Comparison of ENCODE assay signal across 8 cellular contexts in genomic region chr22:42300286-42301071, GRCh38. TPM values are rescaled to one million over a fixed set of nuclear protein-coding genes. Genes with fewer than 3 reads are reported as not detected.
DNase-seq lines count a peak whose midpoint lies in the region; ATAC-seq and TF ChIP-seq lines count a peak whose summit lies in the region.

No MANE protein-coding gene starts in this region.

- peak overlapping the region; percentile 43 for H3K27ac Mint-ChIP-seq in activated T-helper 1 cell treated with anti-CD3 and anti-CD28 coated beads, Interleukin-12 subunit alpha, Interleukin-12 subunit beta, Interleukin-2, Interleukin-4 antibody, amounts not matched to agents 30 ng/mL and 10 ng/mL and 1 ng/mL, durations not matched to agents 14 hours and 24 hours and 36 hours

- H3K9me3 Mint-ChIP-seq in activated T-helper 1 cell treated with anti-CD3 and anti-CD28 coated beads, Interleukin-12 subunit alpha, Interleukin-12 subunit beta, Interleukin-2, Interleukin-4 antibody, amounts not matched to agents 30 ng/mL and 10 ng/mL and 1 ng/mL, durations not matched to agents 14 hours and 24 hours and 36 hours, result no peaks in the 10 kb centered on the region

- TF ChIP-seq CTCF in NB4 (IDR thresholded peaks at IDR 0.05; ENCODE audit: low read depth, low read length), result no peak
- TF ChIP-seq CTCF in sigmoid colon (IDR thresholded peaks at IDR 0.05), result no peak

- H3K4me1 ChIP-seq in mononuclear cell (ENCODE audit: insufficient read depth, low read length), result peaks cover 58% of the 10 kb centered on the region
- H3K4me1 ChIP-seq in sigmoid colon, result peaks cover 0 to 23% (median 20%) of the 10 kb centered on the region in 4 donors

- H3K4me3 ChIP-seq in NB4 (ENCODE audit: low read depth, low read length) (no peak overlapping the region), mononuclear cell (ENCODE audit: low read length) (peak overlapping the region; percentile 14), sigmoid colon (no peak overlapping the region)

- H3K4me1 Mint-ChIP-seq in activated T-helper 1 cell treated with anti-CD3 and anti-CD28 coated beads, Interleukin-12 subunit alpha, Interleukin-12 subunit beta, Interleukin-2, Interleukin-4 antibody, amounts not matched to agents 30 ng/mL and 10 ng/mL and 1 ng/mL, durations not matched to agents 14 hours and 24 hours and 36 hours (ENCODE audit: low read depth), result peaks cover 44% of the 10 kb centered on the region

- peak overlapping the region; percentile 68 for H3K4me3 Mint-ChIP-seq in activated T-helper 1 cell treated with anti-CD3 and anti-CD28 coated beads, Interleukin-12 subunit alpha, Interleukin-12 subunit beta, Interleukin-2, Interleukin-4 antibody, amounts not matched to agents 30 ng/mL and 10 ng/mL and 1 ng/mL, durations not matched to agents 14 hours and 24 hours and 36 hours

- intact Hi-C loops in activated T-helper 1 cell treated with anti-CD3 and anti-CD28 coated beads, Interleukin-12 subunit alpha, Interleukin-12 subunit beta, Interleukin-2, Interleukin-4 antibody, amounts not matched to agents 30 ng/mL and 10 ng/mL and 1 ng/mL, durations not matched to agents 14 hours and 24 hours and 36 hours (cut with micrococcal nuclease), result loop anchor here (10.0 kb wide), 1 partner anchor 56 kb away; no protein-coding TSS in a partner anchor
- intact Hi-C loops in sigmoid colon (cut with DNase I), result no loop called here

- H3K27me3 ChIP-seq in mononuclear cell (ENCODE audit: insufficient read depth, low read length) (no peaks in the 10 kb centered on the region), sigmoid colon (no peaks in the 10 kb centered on the region)

- TF ChIP-seq EP300 in sigmoid colon (IDR thresholded peaks at IDR 0.05), result no peak

- ATAC-seq in GM18861 (IDR thresholded peaks at IDR 0.05; ENCODE audit: unreplicated experiment) (peak; percentile 48), HG02840 (IDR thresholded peaks at IDR 0.05; ENCODE audit: low FRiP score, unreplicated experiment) (no peak), HG03442 (IDR thresholded peaks at IDR 0.05; ENCODE audit: unreplicated experiment) (no peak)

- H3K27ac ChIP-seq in sigmoid colon, result no peak overlapping the region

- DNase-seq in NB4 (ENCODE audit: low read depth), result peak; percentile 70
- peak; percentile 21 for DNase-seq in activated T-helper 1 cell treated with anti-CD3 and anti-CD28 coated beads, Interleukin-12 subunit alpha, Interleukin-12 subunit beta, Interleukin-2, Interleukin-4 antibody, amounts not matched to agents 30 ng/mL and 10 ng/mL and 1 ng/mL, durations not matched to agents 14 hours and 24 hours and 36 hours (ENCODE audit: low spot score)
- DNase-seq in sigmoid colon, result no peak
- no peak for DNase-seq in NCI-H526 treated with DMSO at 0.1 percent for 48 hours (lab: John Stamatoyannopoulos, UW)

- WGBS in sigmoid colon, 2 donors, result 23 to 24% methylated on average over 10 of the region's 10 CpGs

- peaks cover 10% of the 10 kb centered on the region for H3K27me3 Mint-ChIP-seq in activated T-helper 1 cell treated with anti-CD3 and anti-CD28 coated beads, Interleukin-12 subunit alpha, Interleukin-12 subunit beta, Interleukin-2, Interleukin-4 antibody, amounts not matched to agents 30 ng/mL and 10 ng/mL and 1 ng/mL, durations not matched to agents 14 hours and 24 hours and 36 hours (ENCODE audit: insufficient read depth)

- no peaks in the 10 kb centered on the region for H3K36me3 ChIP-seq in sigmoid colon

- H3K9me3 ChIP-seq in mononuclear cell (ENCODE audit: low read depth, low read length) (no peaks in the 10 kb centered on the region), sigmoid colon (no peaks in the 10 kb centered on the region)

- TF ChIP-seq POLR2A in NB4 (IDR thresholded peaks at IDR 0.05; ENCODE audit: extremely low read depth, insufficient read length) (no peak), sigmoid colon (IDR thresholded peaks at IDR 0.05) (no peak)

- H3K36me3 Mint-ChIP-seq in activated T-helper 1 cell treated with anti-CD3 and anti-CD28 coated beads, Interleukin-12 subunit alpha, Interleukin-12 subunit beta, Interleukin-2, Interleukin-4 antibody, amounts not matched to agents 30 ng/mL and 10 ng/mL and 1 ng/mL, durations not matched to agents 14 hours and 24 hours and 36 hours (ENCODE audit: low read depth), result no peaks in the 10 kb centered on the region

RNA-seq across cellular contexts. Expression of gene TCF20, which starts 30.0 kb away (rescaled TPM):
- total RNA-seq in activated T-helper 1 cell treated with anti-CD3 and anti-CD28 coated beads, Interleukin-12 subunit alpha, Interleukin-12 subunit beta, Interleukin-2, Interleukin-4 antibody, amounts not matched to agents 30 ng/mL and 10 ng/mL and 1 ng/mL, durations not matched to agents 14 hours and 24 hours and 36 hours, result 82.9 and 83.9 TPM in 2 replicates
- 53.8 TPM for total RNA-seq in mononuclear cell
- total RNA-seq in sigmoid colon, result 10 to 100 TPM; 21.6 to 31.0 (median 25.1) TPM
- polyA plus RNA-seq in sigmoid colon, result 10 to 100 TPM; 10.8 to 28.2 (median 11.6) TPM

Comparison
In these comparisons a context has a peak if more than half of its experiments do, and no peak if none do; other contexts are left out.
1. DNase-seq: peak in NB4 (single experiment) and activated T-helper 1 cell treated with anti-CD3 and anti-CD28 coated beads, Interleukin-12 subunit alpha, Interleukin-12 subunit beta, Interleukin-2, Interleukin-4 antibody, amounts not matched to agents 30 ng/mL and 10 ng/mL and 1 ng/mL, durations not matched to agents 14 hours and 24 hours and 36 hours (single experiment); none in sigmoid colon (single experiment) and NCI-H526 treated with DMSO at 0.1 percent for 48 hours (single experiment).